Comparison of ENCODE assay signal across 16 cellular contexts in the genomic region with DNA sequence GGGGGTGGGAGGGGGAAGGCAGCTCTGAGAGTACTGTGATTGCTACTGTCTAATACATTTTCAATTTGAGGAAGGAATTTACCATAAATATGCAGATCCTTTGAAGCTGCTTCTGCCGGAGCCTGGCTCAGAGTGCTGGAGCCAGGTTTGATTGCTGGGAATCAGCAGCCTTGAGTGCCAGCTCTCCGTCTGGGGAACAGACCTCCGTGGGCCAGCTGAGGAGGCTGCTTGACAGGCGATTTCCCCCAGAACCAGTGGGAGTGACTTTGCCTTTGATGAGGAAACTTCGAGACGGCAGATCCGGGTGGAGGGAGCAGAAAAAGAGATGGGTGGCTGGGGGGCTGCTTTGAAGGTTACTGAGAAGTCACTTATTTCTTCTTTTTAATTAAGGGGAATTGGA.
"Had no signal": no experiment of that assay in that cellular context is flagged by ENCODE, and none has a peak within 500 bp of the region (broad histone marks: within the 10 kb centered on the region; RNA-seq: fewer than 3 reads in every experiment).

No MANE protein-coding gene starts in this region.

- H2AFZ ChIP-seq: hepatocyte had no signal

- H3K79me2 ChIP-seq: hepatocyte had no signal

- H3K36me3 ChIP-seq: ovary, stomach had no signal

- H3K4me3 ChIP-seq: coronary artery, hepatocyte, mucosa of descending colon, ovary, stomach had no signal

- H3K27ac ChIP-seq: foreskin keratinocyte, hepatocyte, ovary, stomach had no signal

- ATAC-seq: foreskin keratinocyte; mucosa of descending colon; naive thymus-derived CD8-positive, alpha-beta T cell; right cardiac atrium had no signal

- H3K9me3 ChIP-seq: mucosa of descending colon, ovary had no signal

- DNase-seq: effector CD4-positive, alpha-beta T cell; endodermal cell; erythroblast; foreskin keratinocyte; mucosa of descending colon; naive thymus-derived CD8-positive, alpha-beta T cell; ovary; right cardiac atrium; small intestine; stimulated activated CD4-positive, alpha-beta T cell treated with anti-CD3 and anti-CD28 coated beads, Interleukin-12 subunit alpha, Interleukin-12 subunit beta, amount 100 ng/mL, for 4 hours; stimulated activated naive CD4-positive, alpha-beta T cell; stomach; substantia nigra; trophoblast cell had no signal

- H3K4me2 ChIP-seq: hepatocyte had no signal

- H3K4me1 ChIP-seq: foreskin keratinocyte, stomach had no signal

- H3K27me3 ChIP-seq: hepatocyte, ovary had no signal
